In genomic region chr12:127883013-127883412, GRCh38 we compare ENCODE assay signal across 27 cellular contexts.
"Had no signal": no experiment of that assay in that cellular context is flagged by ENCODE, and none has a peak within 500 bp of the region (broad histone marks: within the 10 kb centered on the region; RNA-seq: fewer than 3 reads in every experiment).

No MANE protein-coding gene starts in this region.

- H3K4me1 ChIP-seq: neural progenitor cell, parathyroid adenoma, psoas muscle, right lobe of liver, sigmoid colon, stomach, suprapubic skin, thyroid gland, tibial nerve, upper lobe of left lung, uterus had no signal

- H3K4me3 ChIP-seq: neural progenitor cell, ovary, psoas muscle, right lobe of liver, sigmoid colon, stomach, suprapubic skin, thoracic aorta, thyroid gland, tibial nerve, upper lobe of left lung, uterus had no signal

- H3K36me3 ChIP-seq: neural progenitor cell, ovary, right lobe of liver, sigmoid colon, stomach, suprapubic skin, thoracic aorta, thyroid gland, tibial nerve, upper lobe of left lung, uterus had no signal

- H3K27ac ChIP-seq: neural progenitor cell, ovary, parathyroid adenoma, psoas muscle, right lobe of liver, sigmoid colon, stomach, suprapubic skin, thoracic aorta, thyroid gland, tibial nerve, upper lobe of left lung, uterus had no signal

- H3K27me3 ChIP-seq: neural progenitor cell, ovary, right lobe of liver, sigmoid colon, stomach, suprapubic skin, thyroid gland, tibial nerve, upper lobe of left lung, uterus had no signal

- ATAC-seq: naive thymus-derived CD4-positive, alpha-beta T cell; natural killer cell; psoas muscle; right cardiac atrium; right lobe of liver; stimulated activated effector memory CD8-positive, alpha-beta T cell treated with anti-CD3 and anti-CD28 coated beads, Interleukin-12 subunit alpha, Interleukin-12 subunit beta, amount 100 ng/mL, for 72 hours; stimulated activated naive B cell treated with anti-CD40 and anti-IgM and Interleukin-4, amounts not matched to agents 10 μg/mL and 1 μg/mL and 100 μg/mL, for 72 hours had no signal

- H3K9me3 ChIP-seq: ovary, psoas muscle, right lobe of liver, sigmoid colon, stomach, suprapubic skin, thoracic aorta, thyroid gland, tibial nerve, upper lobe of left lung, uterus had no signal

- DNase-seq: naive thymus-derived CD4-positive, alpha-beta T cell; natural killer cell; occipital lobe; ovary; posterior cingulate gyrus; psoas muscle; right cardiac atrium; right lobe of liver; sigmoid colon; small intestine; stimulated activated CD4-positive, alpha-beta T cell treated with anti-CD3 and anti-CD28 coated beads, Interleukin-15, amount 100 ng/mL, for 24 hours; stimulated activated CD4-positive, alpha-beta T cell treated with anti-CD3 and anti-CD28 coated beads, Interleukin-2, amount 100 ng/mL, for 24 hours; stimulated activated CD4-positive, alpha-beta T cell treated with anti-CD3 and anti-CD28 coated beads, Interleukin-2, amount 100 ng/mL, for 48 hours; stimulated activated CD4-positive, alpha-beta T cell treated with anti-CD3 and anti-CD28 coated beads, Interleukin-4, amount 100 ng/mL, for 24 hours; stimulated activated naive B cell treated with anti-CD40 and anti-IgM and Interleukin-4, amounts not matched to agents 10 μg/mL and 1 μg/mL and 100 μg/mL, for 72 hours; stimulated activated naive CD4-positive, alpha-beta T cell treated with Interleukin-2 at 50 U/mL for 16 hours; stomach; thyroid gland; trophoblast cell; upper lobe of left lung; uterus had no signal
